In the genomic region with DNA sequence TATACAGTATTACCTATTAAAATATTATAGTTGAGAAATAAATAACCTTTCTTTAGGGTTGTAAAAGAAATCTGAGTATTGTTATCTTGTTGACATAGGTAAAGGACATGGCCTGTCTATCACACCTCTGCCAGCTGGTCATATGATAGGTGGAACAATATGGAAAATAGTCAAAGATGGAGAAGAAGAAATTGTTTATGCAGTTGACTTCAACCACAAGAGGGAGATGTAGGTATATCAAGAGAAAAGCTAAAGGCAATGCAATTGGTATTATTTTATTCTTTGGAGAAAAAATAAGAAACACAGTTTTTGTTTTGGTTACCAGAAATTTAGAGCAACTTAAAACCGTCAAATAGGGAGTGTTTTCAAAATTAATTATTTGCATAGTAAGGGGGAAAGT, we compare ENCODE assay signal across 8 cellular contexts. TPM values are rescaled to one million over a fixed set of nuclear protein-coding genes. Genes with fewer than 3 reads are reported as not detected.
DNase-seq lines count a peak whose midpoint lies in the region; ATAC-seq and TF ChIP-seq lines count a peak whose summit lies in the region.

No MANE protein-coding gene starts in this region.

- no peak overlapping the region for H3K27ac ChIP-seq in heart right ventricle
- H3K27ac ChIP-seq in PC-3 (ENCODE audit: low read length), result no peak overlapping the region
- H3K27ac ChIP-seq in upper lobe of left lung, result no peak overlapping the region

- TF ChIP-seq CTCF in heart right ventricle (IDR thresholded peaks at IDR 0.05) (peak in 8 of 9 donors; percentile 33 to 71 (median 52)), PC-3 (conservative IDR thresholded peaks at IDR 0.05; ENCODE audit: low read depth, low read length) (peak; percentile 77), foreskin fibroblast (IDR thresholded peaks at IDR 0.05; ENCODE audit: low read depth, low read length) (peak; percentile 45), upper lobe of left lung (IDR thresholded peaks at IDR 0.05) (peak in 4 of 6 experiments; percentile 22 to 38 (median 32))

- H3K9me3 ChIP-seq in heart right ventricle (no peaks in the 10 kb centered on the region), PC-3 (ENCODE audit: low read length) (no peaks in the 10 kb centered on the region), upper lobe of left lung (no peaks in the 10 kb centered on the region)

- no peak overlapping the region for H3K4me2 ChIP-seq in PC-3 (ENCODE audit: low read length)

- no peaks in the 10 kb centered on the region for H3K4me1 Mint-ChIP-seq in T-helper 2 cell treated with Interferon-gamma antibody and Interleukin-4, amounts not matched to agents 5 μg/mL and 100 μg/mL, for 36 hours (ENCODE audit: low read depth)

- 59 to 66% methylated on average over 1 of the region's 1 CpG for WGBS in heart right ventricle, 2 donors
- 50 to 68% methylated on average over 1 of the region's 1 CpG for WGBS in upper lobe of left lung, 2 donors

- no peak overlapping the region for H3K4me3 ChIP-seq in heart right ventricle
- H3K4me3 ChIP-seq in PC-3 (ENCODE audit: low read length), result no peak overlapping the region
- no peak overlapping the region for H3K4me3 ChIP-seq in foreskin fibroblast (ENCODE audit: low read depth in 1 of 2, low read length in 2 of 2)
- no peak overlapping the region for H3K4me3 ChIP-seq in upper lobe of left lung

- CTCF ChIA-PET in PC-3 (lab: Charles Lee), result interaction anchor here (0.6 kb wide), 1 partner anchor 489 kb away, joined by 3 read pairs; no protein-coding TSS in a partner anchor

- intact Hi-C loops in heart right ventricle (cut with DNase I) (loop anchor here in 8 of 10 donors (5.0 to 10.0 kb wide), 6 partner anchors 317 to 550 kb away; no protein-coding TSS in a partner anchor), Right ventricle myocardium inferior (cut with DNase I) (no loop called here), PC-3 (cut with micrococcal nuclease) (loop anchor here (5.0 kb wide), 3 partner anchors 322 to 547 kb away; no protein-coding TSS in a partner anchor)

- H3K79me2 ChIP-seq in PC-3 (ENCODE audit: low read length), result no peaks in the 10 kb centered on the region

- no peak overlapping the region for H3K4me3 Mint-ChIP-seq in T-helper 2 cell treated with Interferon-gamma antibody and Interleukin-4, amounts not matched to agents 5 μg/mL and 100 μg/mL, for 36 hours

- no peaks in the 10 kb centered on the region for H4K20me1 ChIP-seq in PC-3 (ENCODE audit: low read length)

- H3K36me3 ChIP-seq in heart right ventricle (peaks cover 0 to 100% (median 36%) of the 10 kb centered on the region in 9 donors), PC-3 (ENCODE audit: low read depth, low read length) (peaks cover 46% of the 10 kb centered on the region), upper lobe of left lung (peaks cover 16 to 94% (median 42%) of the 10 kb centered on the region in 4 donors)

- H3K9me2 ChIP-seq in PC-3 (replicated peaks; ENCODE audit: low read length), result no peaks in the 10 kb centered on the region

- H3K4me1 ChIP-seq in heart right ventricle, result peaks cover 0 to 4% (median 0%) of the 10 kb centered on the region in 9 donors
- no peaks in the 10 kb centered on the region for H3K4me1 ChIP-seq in PC-3 (ENCODE audit: insufficient read depth, low read length)
- peaks cover 0 to 10% (median 6%) of the 10 kb centered on the region in 4 donors for H3K4me1 ChIP-seq in upper lobe of left lung

- TF ChIP-seq POLR2A in upper lobe of left lung (IDR thresholded peaks at IDR 0.05), result no peak

- no peak overlapping the region for H2AFZ ChIP-seq in PC-3 (ENCODE audit: low read length)

- no peaks in the 10 kb centered on the region for H3F3A ChIP-seq in PC-3 (ENCODE audit: low read length, unreplicated experiment)

- no peaks in the 10 kb centered on the region for H3K27me3 ChIP-seq in heart right ventricle
- H3K27me3 ChIP-seq in PC-3 (ENCODE audit: low read length), result no peaks in the 10 kb centered on the region
- no peaks in the 10 kb centered on the region for H3K27me3 ChIP-seq in upper lobe of left lung

- H3K27ac Mint-ChIP-seq in T-helper 2 cell treated with Interferon-gamma antibody and Interleukin-4, amounts not matched to agents 5 μg/mL and 100 μg/mL, for 36 hours, result no peak overlapping the region

- no peak overlapping the region for H3K9ac ChIP-seq in PC-3 (ENCODE audit: low read length)

- peaks cover 47% of the 10 kb centered on the region for H3K36me3 Mint-ChIP-seq in T-helper 2 cell treated with Interferon-gamma antibody and Interleukin-4, amounts not matched to agents 5 μg/mL and 100 μg/mL, for 36 hours (ENCODE audit: low read depth)

- no peak for ATAC-seq in heart right ventricle
- no peak for ATAC-seq in Right ventricle myocardium inferior
- ATAC-seq in PC-3, result no peak; the same call in 1 of the 2 replicates
- no peak for ATAC-seq in upper lobe of left lung (ENCODE audit: low FRiP score in 2 of 2)

- H3K27me3 Mint-ChIP-seq in T-helper 2 cell treated with Interferon-gamma antibody and Interleukin-4, amounts not matched to agents 5 μg/mL and 100 μg/mL, for 36 hours (ENCODE audit: low read depth), result no peaks in the 10 kb centered on the region

- no peaks in the 10 kb centered on the region for H3K9me3 Mint-ChIP-seq in T-helper 2 cell treated with Interferon-gamma antibody and Interleukin-4, amounts not matched to agents 5 μg/mL and 100 μg/mL, for 36 hours

- DNase-seq in heart right ventricle (no peak), Right ventricle myocardium inferior (ENCODE audit: missing footprints) (no peak), PC-3 (peak; percentile 43), foreskin fibroblast (peak in 1 of 2 donors; percentile 55), upper lobe of left lung (no peak), NCI-H128 (lab: John Stamatoyannopoulos, UW; ENCODE audit: unreplicated experiment) (no peak), T-helper 1 cell (no peak)
- DNase-seq in T-helper 2 cell treated with Interferon-gamma antibody and Interleukin-4, amounts not matched to agents 5 μg/mL and 100 μg/mL, for 36 hours (ENCODE audit: low spot score), result no peak

- TF ChIP-seq EP300 in upper lobe of left lung (IDR thresholded peaks at IDR 0.05), result no peak

- BruUV-seq in PC-3 (replicated peaks; lab: Mats Ljungman, UMichigan), result no TSS peak

- POLR2A ChIA-PET in PC-3 (lab: Charles Lee; ENCODE audit: unreplicated experiment), result no interaction called here

RNA-seq across cellular contexts. Expression of a gene that starts 13.5 kb away (rescaled TPM):
- total RNA-seq in heart right ventricle, result 10 to 100 TPM; 35.0 to 50.3 (median 43.2) TPM
- polyA plus RNA-seq in heart right ventricle, result 1 to 10 TPM; 4.8 to 8.7 TPM
- total RNA-seq in Right ventricle myocardium inferior, result 38.8 TPM
- 51.5 and 57.9 TPM in 2 replicates for total RNA-seq in PC-3 (2014; rRNA removed)
- 10 to 100 TPM; 15.7 to 47.4 (median 33.3) TPM for total RNA-seq in upper lobe of left lung

RNA-seq across cellular contexts. Expression of a gene that starts 13.8 kb away (rescaled TPM):
- 100 to 1,000 TPM; 340 to 642 (median 481) TPM for total RNA-seq in heart right ventricle
- polyA plus RNA-seq in heart right ventricle, result 1,000 to 10,000 TPM in 1 of 2 donors, 100 to 1,000 TPM in 1; 878 to 6,426 TPM
- total RNA-seq in Right ventricle myocardium inferior, result 635 TPM
- total RNA-seq in PC-3 (2014; rRNA removed), result 147 and 248 TPM in 2 replicates
- 100 to 1,000 TPM; 101 to 234 (median 168) TPM for total RNA-seq in upper lobe of left lung

RNA-seq across cellular contexts. Expression of a gene that starts 28.9 kb away (rescaled TPM):
- total RNA-seq in heart right ventricle, result 10 to 100 TPM; 12.3 to 20.5 (median 17.0) TPM
- polyA plus RNA-seq in heart right ventricle, result 10 to 100 TPM in 1 of 2 donors, 1 to 10 TPM in 1; 7.0 to 11.6 TPM
- total RNA-seq in Right ventricle myocardium inferior, result 16.9 TPM
- 20.4 and 49.3 TPM in 2 replicates for total RNA-seq in PC-3 (2014; rRNA removed)
- 100 to 1,000 TPM in 1 of 6 donors, 10 to 100 TPM in 5; 17.8 to 154 (median 31.6) TPM for total RNA-seq in upper lobe of left lung
